In the genomic region with DNA sequence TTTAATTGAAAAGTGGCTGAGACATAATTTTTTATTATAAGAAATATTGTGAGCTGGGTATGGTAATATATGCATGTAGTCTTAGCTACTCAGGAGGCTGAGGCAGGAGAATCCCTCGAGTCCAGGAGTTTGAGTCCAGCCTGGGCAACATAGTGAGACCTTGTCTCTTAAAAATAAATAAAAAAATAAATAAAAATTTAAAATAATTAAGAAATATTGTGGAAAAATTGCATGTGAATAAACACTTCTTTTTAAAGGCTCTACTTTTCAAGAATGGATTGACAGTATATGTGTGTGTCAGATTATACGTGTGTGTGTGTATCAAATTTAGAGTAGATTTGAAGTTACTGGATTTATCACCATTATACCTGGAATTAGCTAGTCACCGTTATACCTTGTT, we compare ENCODE assay signal across 24 cellular contexts.
"Had no signal": no experiment of that assay in that cellular context is flagged by ENCODE, and none has a peak within 500 bp of the region (broad histone marks: within the 10 kb centered on the region; RNA-seq: fewer than 3 reads in every experiment).

No MANE protein-coding gene starts in this region.

- H3K27ac Mint-ChIP-seq: natural killer cell treated with Interleukin-12 subunit alpha and Interleukin-12 subunit beta and Interleukin-15 and Interleukin-18, amount 100 ng/mL, for 72 hours; progenitor cell of endocrine pancreas; stimulated activated effector memory CD8-positive, alpha-beta T cell treated with anti-CD3 and anti-CD28 coated beads, Interleukin-12 subunit alpha, Interleukin-12 subunit beta, amount 100 ng/mL, for 72 hours; stimulated activated naive B cell treated with anti-CD40 and anti-IgM and Interleukin-4, amounts not matched to agents 10 μg/mL and 1 μg/mL and 100 μg/mL, for 72 hours; stimulated activated naive CD8-positive, alpha-beta T cell treated with anti-CD3 and anti-CD28 coated beads, Interleukin-15, Interleukin-2, amounts not matched to agents 100 ng/mL and 50 ng/mL, for 24 hours had no signal

- H3K4me1 Mint-ChIP-seq: nephron progenitor cell; neural crest cell; stimulated activated effector memory CD8-positive, alpha-beta T cell treated with anti-CD3 and anti-CD28 coated beads, Interleukin-12 subunit alpha, Interleukin-12 subunit beta, amount 100 ng/mL, for 72 hours; stimulated activated naive B cell treated with anti-CD40 and anti-IgM and Interleukin-4, amounts not matched to agents 10 μg/mL and 1 μg/mL and 100 μg/mL, for 72 hours had no signal

- ATAC-seq: natural killer cell treated with Interleukin-12 subunit alpha and Interleukin-12 subunit beta and Interleukin-15 and Interleukin-18, amount 100 ng/mL, for 72 hours; psoas muscle; right cardiac atrium; right lobe of liver; stimulated activated effector memory CD8-positive, alpha-beta T cell treated with anti-CD3 and anti-CD28 coated beads, Interleukin-12 subunit alpha, Interleukin-12 subunit beta, amount 100 ng/mL, for 72 hours; stimulated activated naive B cell treated with anti-CD40 and anti-IgM and Interleukin-4, amounts not matched to agents 10 μg/mL and 1 μg/mL and 100 μg/mL, for 72 hours had no signal

- H3K4me3 Mint-ChIP-seq: natural killer cell treated with Interleukin-12 subunit alpha and Interleukin-12 subunit beta and Interleukin-15 and Interleukin-18, amount 100 ng/mL, for 72 hours; nephron progenitor cell; neural crest cell; stimulated activated effector memory CD8-positive, alpha-beta T cell treated with anti-CD3 and anti-CD28 coated beads, Interleukin-12 subunit alpha, Interleukin-12 subunit beta, amount 100 ng/mL, for 72 hours; stimulated activated naive B cell treated with anti-CD40 and anti-IgM and Interleukin-4, amounts not matched to agents 10 μg/mL and 1 μg/mL and 100 μg/mL, for 72 hours; stimulated activated naive CD8-positive, alpha-beta T cell treated with anti-CD3 and anti-CD28 coated beads, Interleukin-15, Interleukin-2, amounts not matched to agents 100 ng/mL and 50 ng/mL, for 24 hours had no signal

- H3K9me3 Mint-ChIP-seq: natural killer cell treated with Interleukin-12 subunit alpha and Interleukin-12 subunit beta and Interleukin-15 and Interleukin-18, amount 100 ng/mL, for 72 hours; neural crest cell; stimulated activated effector memory CD8-positive, alpha-beta T cell treated with anti-CD3 and anti-CD28 coated beads, Interleukin-12 subunit alpha, Interleukin-12 subunit beta, amount 100 ng/mL, for 72 hours; stimulated activated naive CD8-positive, alpha-beta T cell treated with anti-CD3 and anti-CD28 coated beads, Interleukin-15, Interleukin-2, amounts not matched to agents 100 ng/mL and 50 ng/mL, for 24 hours had no signal

- H3K36me3 Mint-ChIP-seq: natural killer cell treated with Interleukin-12 subunit alpha and Interleukin-12 subunit beta and Interleukin-15 and Interleukin-18, amount 100 ng/mL, for 72 hours had no signal

- DNase-seq: nephron progenitor cell; nucleus accumbens; posterior cingulate gyrus; psoas muscle; right cardiac atrium; right lobe of liver; sigmoid colon; small intestine; stimulated activated CD4-positive, alpha-beta T cell treated with anti-CD3 and anti-CD28 coated beads, Interleukin-15, amount 100 ng/mL, for 24 hours; stimulated activated CD4-positive, alpha-beta T cell treated with anti-CD3 and anti-CD28 coated beads, Interleukin-2, amount 100 ng/mL, for 24 hours; stimulated activated CD4-positive, alpha-beta T cell treated with anti-CD3 and anti-CD28 coated beads, Interleukin-2, amount 100 ng/mL, for 48 hours; stimulated activated CD4-positive, alpha-beta T cell treated with anti-CD3 and anti-CD28 coated beads, Interleukin-4, amount 100 ng/mL, for 24 hours; stimulated activated naive B cell treated with anti-CD40 and anti-IgM and Interleukin-4, amounts not matched to agents 10 μg/mL and 1 μg/mL and 100 μg/mL, for 72 hours; stimulated activated naive CD4-positive, alpha-beta T cell treated with Interleukin-2 at 50 U/mL for 16 hours; stomach; thyroid gland; trophoblast cell; upper lobe of left lung had no signal

- FAIRE-seq: small intestine, urothelium cell line had no signal

- H3K27me3 Mint-ChIP-seq: natural killer cell treated with Interleukin-12 subunit alpha and Interleukin-12 subunit beta and Interleukin-15 and Interleukin-18, amount 100 ng/mL, for 72 hours; progenitor cell of endocrine pancreas; stimulated activated naive B cell treated with anti-CD40 and anti-IgM and Interleukin-4, amounts not matched to agents 10 μg/mL and 1 μg/mL and 100 μg/mL, for 72 hours; stimulated activated naive CD8-positive, alpha-beta T cell treated with anti-CD3 and anti-CD28 coated beads, Interleukin-15, Interleukin-2, amounts not matched to agents 100 ng/mL and 50 ng/mL, for 24 hours had no signal
